Comparison of ENCODE assay signal across 9 cellular contexts in the genomic region with DNA sequence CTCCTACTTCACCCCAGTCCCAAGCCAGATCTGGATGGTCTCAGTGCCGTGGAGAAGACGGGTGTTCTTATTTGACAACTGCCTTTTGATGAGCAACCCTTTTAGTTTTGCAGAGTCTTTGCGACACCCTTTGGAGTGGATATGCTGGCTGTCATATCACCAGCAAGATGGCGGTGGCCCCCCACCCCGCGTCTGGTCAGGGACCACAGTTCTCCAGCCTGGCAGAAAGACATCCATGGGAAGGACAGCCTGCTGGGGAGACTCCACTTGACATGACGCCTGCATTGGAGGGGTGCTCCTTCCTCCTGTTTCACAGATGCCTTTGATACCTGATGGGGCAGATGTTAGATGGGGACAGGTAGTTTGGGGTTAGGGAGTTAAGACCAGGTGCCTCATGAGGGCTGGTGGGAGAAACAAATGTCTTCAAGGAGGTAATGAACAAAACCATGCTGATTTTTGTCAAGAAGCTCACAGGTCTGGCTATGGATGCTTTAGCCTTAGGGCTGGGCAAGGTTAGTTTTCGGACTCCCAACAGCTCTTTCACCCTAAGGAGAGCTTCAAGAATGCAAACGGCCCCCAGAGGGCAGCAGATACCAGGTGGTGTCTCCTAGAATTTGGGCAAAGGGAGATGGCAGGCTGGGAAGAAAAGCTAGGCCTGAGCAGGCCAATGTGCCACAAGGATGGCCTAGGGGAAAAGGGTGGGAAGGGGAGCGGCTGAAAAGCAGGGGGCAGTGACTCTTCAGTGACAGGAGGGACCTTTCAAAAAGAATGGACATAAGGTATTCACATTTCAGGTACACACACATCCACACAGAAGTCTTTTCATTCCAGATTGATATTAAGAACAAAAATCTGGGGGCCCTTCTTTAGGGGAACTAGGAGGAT.
DNase-seq lines count a peak whose midpoint lies in the region; ATAC-seq, FAIRE-seq and TF ChIP-seq lines count a peak whose summit lies in the region.
"Had no signal": no experiment of that assay in that cellular context is flagged by ENCODE, and none has a peak within 500 bp of the region (broad histone marks: within the 10 kb centered on the region; RNA-seq: fewer than 3 reads in every experiment).

No MANE protein-coding gene starts in this region.

- no peak for TF ChIP-seq POLR2A in GM12878 (IDR thresholded peaks at IDR 0.05; ENCODE audit: low read depth, low read length)

- H3K27ac Mint-ChIP-seq in stimulated activated naive CD8-positive, alpha-beta T cell treated with anti-CD3 and anti-CD28 coated beads, Interleukin-15, amount 100 ng/mL, for 72 hours: peak overlapping the region in 1 of 2 donors; percentile 75
- H3K27ac Mint-ChIP-seq in stimulated activated naive B cell treated with anti-CD40 and anti-IgM and Interleukin-4, amounts not matched to agents 10 μg/mL and 1 μg/mL and 100 μg/mL, for 72 hours: no peak overlapping the region

- no TSS peak for BruUV-seq in GM12878 (replicated peaks; lab: Mats Ljungman, UMichigan)

- H3K27ac ChIP-seq in GM12878 (ENCODE audit: control insufficient read depth, insufficient read depth): no peak overlapping the region
- H3K27ac ChIP-seq in effector memory CD4-positive, alpha-beta T cell (ENCODE audit: insufficient read depth, low read length, poor library complexity, severe bottlenecking): no peak overlapping the region

- H3K4me1 Mint-ChIP-seq in stimulated activated naive CD8-positive, alpha-beta T cell treated with anti-CD3 and anti-CD28 coated beads, Interleukin-15, amount 100 ng/mL, for 72 hours: peaks cover 17% of the 10 kb centered on the region
- H3K4me1 Mint-ChIP-seq in stimulated activated naive B cell treated with anti-CD40 and anti-IgM and Interleukin-4, amounts not matched to agents 10 μg/mL and 1 μg/mL and 100 μg/mL, for 72 hours: peaks cover 0 to 1% of the 10 kb centered on the region in 2 donors

- intact Hi-C loops in GM12878 (cut with micrococcal nuclease; ENCODE audit: unreplicated experiment): loop anchor here (5.0 kb wide), 2 partner anchors 186 to 384 kb away; no protein-coding TSS in a partner anchor

- TF ChIP-seq RAD21 in GM12878 (IDR thresholded peaks at IDR 0.05; ENCODE audit: insufficient read depth, low read depth, low read length): peak; percentile 73

- no peaks in the 10 kb centered on the region for H3K27me3 ChIP-seq in GM12878 (replicated peaks in 1 of 2; ENCODE audit: control insufficient read depth in 2 of 2, insufficient read depth in 2 of 2, low read length in 1 of 2)
- H3K27me3 ChIP-seq in effector memory CD4-positive, alpha-beta T cell (replicated peaks; ENCODE audit: control insufficient read depth, insufficient read depth, low read length, poor library complexity, severe bottlenecking): no peaks in the 10 kb centered on the region

- H4K20me1 ChIP-seq in GM12878 (ENCODE audit: control insufficient read depth, insufficient read depth): no peaks in the 10 kb centered on the region

- H3K36me3 ChIP-seq in GM12878 (ENCODE audit: control insufficient read depth in 2 of 2, insufficient read depth in 2 of 2, low read length in 1 of 2): peaks cover 0 to 3% of the 10 kb centered on the region in 2 experiments; a peak in 2 of 4 replicates
- H3K36me3 ChIP-seq in effector memory CD4-positive, alpha-beta T cell (ENCODE audit: control insufficient read depth, insufficient read depth, low read length): peaks cover 12% of the 10 kb centered on the region

- FAIRE-seq in GM12878 (lab: Jason Lieb, UNC): no peak
- FAIRE-seq: endometrium had no signal

- no peaks in the 10 kb centered on the region for H3K79me2 ChIP-seq in GM12878 (ENCODE audit: control insufficient read depth, insufficient read depth, low read length)

- H3K4me3 ChIP-seq in GM12878: no peak overlapping the region
- no peak overlapping the region for H3K4me3 ChIP-seq in effector memory CD4-positive, alpha-beta T cell (ENCODE audit: insufficient read depth, low read depth, low read length, poor library complexity, severe bottlenecking)

- DNase-seq in AG08396 (ENCODE audit: low spot score) (peak; percentile 58), GM13977 (ENCODE audit: low spot score) (peak; percentile 26), RPMI7951 (ENCODE audit: low read depth) (peak; percentile 38), GM12878 (ENCODE audit: low read depth, low spot score) (no peak), kidney tubule cell (ENCODE audit: low spot score) (peak; percentile 51)
- DNase-seq in stimulated activated naive CD8-positive, alpha-beta T cell treated with anti-CD3 and anti-CD28 coated beads, Interleukin-15, amount 100 ng/mL, for 72 hours: peak; percentile 16 to 29
- no peak for DNase-seq in effector memory CD4-positive, alpha-beta T cell
- no peak for DNase-seq in stimulated activated naive B cell treated with anti-CD40 and anti-IgM and Interleukin-4, amounts not matched to agents 10 μg/mL and 1 μg/mL and 100 μg/mL, for 72 hours

- SMC1A ChIA-PET in GM12878 (lab: Charles Lee; ENCODE audit: uncharacterized antibody, unreplicated experiment): interaction anchor here (0.6 to 3.5 kb wide), 8 partner anchors 12 to 379 kb away, joined by 3 to 11 read pairs (median 3); no protein-coding TSS in a partner anchor

- H3K27me3 Mint-ChIP-seq in stimulated activated naive CD8-positive, alpha-beta T cell treated with anti-CD3 and anti-CD28 coated beads, Interleukin-15, amount 100 ng/mL, for 72 hours: no peaks in the 10 kb centered on the region
- no peaks in the 10 kb centered on the region for H3K27me3 Mint-ChIP-seq in stimulated activated naive B cell treated with anti-CD40 and anti-IgM and Interleukin-4, amounts not matched to agents 10 μg/mL and 1 μg/mL and 100 μg/mL, for 72 hours

- CTCF ChIA-PET in GM12878 (lab: Yijun Ruan, JAX): interaction anchor here (0.7 to 4.2 kb wide), 17 partner anchors 9 to 492 kb away, joined by 3 to 43 read pairs (median 4); no protein-coding TSS in a partner anchor

- RAD21 ChIA-PET in GM12878 (lab: Charles Lee; ENCODE audit: unreplicated experiment): interaction anchor here (0.7 to 1.8 kb wide), 6 partner anchors 17 to 384 kb away, joined by 3 to 13 read pairs (median 4); no protein-coding TSS in a partner anchor

- H3K9ac ChIP-seq in GM12878 (ENCODE audit: control insufficient read depth, insufficient read depth, low read length): no peak overlapping the region

- no peaks in the 10 kb centered on the region for H3K9me3 ChIP-seq in GM12878 (replicated peaks; ENCODE audit: control insufficient read depth, insufficient read depth, low read length)
- H3K9me3 ChIP-seq in effector memory CD4-positive, alpha-beta T cell (ENCODE audit: control insufficient read depth, low read length): no peaks in the 10 kb centered on the region

- POLR2A ChIA-PET in GM12878 (lab: Charles Lee): interaction anchor here (0.6 kb wide), 1 partner anchor 384 kb away, joined by 3 read pairs; no protein-coding TSS in a partner anchor

- TF ChIP-seq EP300 in GM12878 (IDR thresholded peaks at IDR 0.05; ENCODE audit: borderline replicate concordance in 1 of 2, control insufficient read depth in 1 of 2, low read depth in 2 of 2, low read length in 2 of 2): no peak

- no peak overlapping the region for H2AFZ ChIP-seq in GM12878 (ENCODE audit: control insufficient read depth, low read depth, low read length)

- H3K4me1 ChIP-seq in GM12878 (ENCODE audit: control insufficient read depth, insufficient read depth, low read length): no peaks in the 10 kb centered on the region
- no peaks in the 10 kb centered on the region for H3K4me1 ChIP-seq in effector memory CD4-positive, alpha-beta T cell (ENCODE audit: control insufficient read depth, insufficient read depth, low read length, poor library complexity, severe bottlenecking)

- peak; percentile 51 for ATAC-seq in GM12878
- ATAC-seq in stimulated activated naive CD8-positive, alpha-beta T cell treated with anti-CD3 and anti-CD28 coated beads, Interleukin-15, amount 100 ng/mL, for 72 hours: no peak
- ATAC-seq in stimulated activated naive B cell treated with anti-CD40 and anti-IgM and Interleukin-4, amounts not matched to agents 10 μg/mL and 1 μg/mL and 100 μg/mL, for 72 hours (replicated peaks): no peak

- 85% methylated on average over 10 of the region's 10 CpGs for WGBS in GM12878 (ENCODE audit: insufficient coverage, insufficient replicate concordance, low lambda C conversion rate, missing lambda C conversion rate)

- H3K36me3 Mint-ChIP-seq in stimulated activated naive B cell treated with anti-CD40 and anti-IgM and Interleukin-4, amounts not matched to agents 10 μg/mL and 1 μg/mL and 100 μg/mL, for 72 hours: peaks cover 44 to 55% of the 10 kb centered on the region in 2 donors

- H3K4me3 Mint-ChIP-seq in stimulated activated naive CD8-positive, alpha-beta T cell treated with anti-CD3 and anti-CD28 coated beads, Interleukin-15, amount 100 ng/mL, for 72 hours: no peak overlapping the region
- no peak overlapping the region for H3K4me3 Mint-ChIP-seq in stimulated activated naive B cell treated with anti-CD40 and anti-IgM and Interleukin-4, amounts not matched to agents 10 μg/mL and 1 μg/mL and 100 μg/mL, for 72 hours

- in situ Hi-C loops in GM13977 (cut with MboI; ENCODE audit: low pct_unique_long_range_greater_than_20kb, low sequenced_read_pairs, unreplicated experiment): no loop called here
- in situ Hi-C loops in GM12878 (cut with MboI): no loop called here

- TF ChIP-seq CTCF in GM13977 (IDR thresholded peaks at IDR 0.05; ENCODE audit: extremely low read depth, insufficient read depth, missing control alignments) (peak; percentile 54), GM12878 (IDR thresholded peaks at IDR 0.05 in 2 of 3, conservative IDR thresholded peaks at IDR 0.05 in 1 of 3; ENCODE audit: control insufficient read depth in 2 of 3, extremely low read depth in 1 of 3, insufficient read depth in 1 of 3, low read depth in 3 of 3, low read length in 3 of 3) (peak; percentile 42 to 48 (median 45); a peak in 5 of 6 replicates)

- H3K9me3 Mint-ChIP-seq in stimulated activated naive CD8-positive, alpha-beta T cell treated with anti-CD3 and anti-CD28 coated beads, Interleukin-15, amount 100 ng/mL, for 72 hours: no peaks in the 10 kb centered on the region
- no peaks in the 10 kb centered on the region for H3K9me3 Mint-ChIP-seq in stimulated activated naive B cell treated with anti-CD40 and anti-IgM and Interleukin-4, amounts not matched to agents 10 μg/mL and 1 μg/mL and 100 μg/mL, for 72 hours

- H3K4me2 ChIP-seq in GM12878 (ENCODE audit: control insufficient read depth, insufficient read depth): no peak overlapping the region

TF ChIP-seq in GM12878, 131 proteins besides CTCF, POLR2A, EP300 and RAD21:
- no peak for TF ChIP-seq RAD51 (IDR thresholded peaks at IDR 0.05)
- TF ChIP-seq SMC3 (IDR thresholded peaks at IDR 0.05; ENCODE audit: borderline replicate concordance, low read length): peak; percentile 44; the same call in 1 of the 2 replicates

Comparison
In these comparisons a context has a peak if more than half of its experiments do, and no peak if none do; other contexts are left out.
1. DNase-seq: peak in AG08396 (single experiment), GM13977 (single experiment), RPMI7951 (single experiment), kidney tubule cell (single experiment) and stimulated activated naive CD8-positive, alpha-beta T cell treated with anti-CD3 and anti-CD28 coated beads, Interleukin-15, amount 100 ng/mL, for 72 hours (2 of 2); none in GM12878 (single experiment), effector memory CD4-positive, alpha-beta T cell (0 of 3) and stimulated activated naive B cell treated with anti-CD40 and anti-IgM and Interleukin-4, amounts not matched to agents 10 μg/mL and 1 μg/mL and 100 μg/mL, for 72 hours (single experiment).